8 cellular contexts compared by ENCODE assay signal in genomic region chr13:25300861-25301346, GRCh38. TPM values are rescaled to one million over a fixed set of nuclear protein-coding genes. Genes with fewer than 3 reads are reported as not detected.
DNase-seq lines count a peak whose midpoint lies in the region; ATAC-seq and TF ChIP-seq lines count a peak whose summit lies in the region.

No MANE protein-coding gene starts in this region.

- peaks cover 12% of the 10 kb centered on the region for H4K20me1 ChIP-seq in GM23338 (replicated peaks; ENCODE audit: insufficient read depth)

- peaks cover 43% of the 10 kb centered on the region for H3K79me2 ChIP-seq in GM23338 (replicated peaks; ENCODE audit: insufficient read depth)

- peaks cover 25% of the 10 kb centered on the region for H3K36me3 Mint-ChIP-seq in GM23338 (ENCODE audit: low read depth)
- peaks cover 48% of the 10 kb centered on the region for H3K36me3 Mint-ChIP-seq in stimulated activated effector memory CD8-positive, alpha-beta T cell treated with anti-CD3 and anti-CD28 coated beads, Interleukin-12 subunit alpha, Interleukin-12 subunit beta, amount 100 ng/mL, for 72 hours

- H3K36me3 ChIP-seq in GM23338 (ENCODE audit: insufficient read depth) = 0 out of 2 replicates have a peak, but pooled peaks cover 8% of the 10 kb centered on the region
- peaks cover 25% of the 10 kb centered on the region for H3K36me3 ChIP-seq in NT2/D1 (ENCODE audit: insufficient read depth, insufficient read length, low read length)
- H3K36me3 ChIP-seq in brain microvascular endothelial cell (replicated peaks) = peaks cover 10% of the 10 kb centered on the region

- H3K9ac ChIP-seq in NT2/D1 (ENCODE audit: insufficient read length, low read depth) = no peak overlapping the region

- H3K4me1 Mint-ChIP-seq in GM23338 = peaks cover 9% of the 10 kb centered on the region; the same call in 2 of the 3 replicates
- peaks cover 29% of the 10 kb centered on the region for H3K4me1 Mint-ChIP-seq in stimulated activated effector memory CD8-positive, alpha-beta T cell treated with anti-CD3 and anti-CD28 coated beads, Interleukin-12 subunit alpha, Interleukin-12 subunit beta, amount 100 ng/mL, for 72 hours

- no peaks in the 10 kb centered on the region for H3K9me3 ChIP-seq in NT2/D1 (ENCODE audit: insufficient read depth, low read length)

- no peak for TF ChIP-seq CTCF in GM23338 (conservative IDR thresholded peaks at IDR 0.05; ENCODE audit: low read depth in 2 of 2)
- TF ChIP-seq CTCF in brain microvascular endothelial cell (IDR thresholded peaks at IDR 0.05; ENCODE audit: low read depth, low read length, missing control alignments) = no peak

- peak overlapping the region; percentile 95 for H3K4me3 Mint-ChIP-seq in GM23338
- peak overlapping the region; percentile 85 for H3K4me3 Mint-ChIP-seq in stimulated activated effector memory CD8-positive, alpha-beta T cell treated with anti-CD3 and anti-CD28 coated beads, Interleukin-12 subunit alpha, Interleukin-12 subunit beta, amount 100 ng/mL, for 72 hours

- H3K4me2 ChIP-seq in GM23338 = peak overlapping the region; percentile 79

- H3K9me2 ChIP-seq in GM23338 (ENCODE audit: insufficient read depth) = no peaks in the 10 kb centered on the region

- H3K4me1 ChIP-seq in GM23338 (ENCODE audit: insufficient read depth) (peaks cover 6% of the 10 kb centered on the region), NT2/D1 (ENCODE audit: insufficient read depth, insufficient read length) (no peaks in the 10 kb centered on the region)

- H3K27ac Mint-ChIP-seq in GM23338 = no peak overlapping the region
- peak overlapping the region; percentile 96 for H3K27ac Mint-ChIP-seq in stimulated activated effector memory CD8-positive, alpha-beta T cell treated with anti-CD3 and anti-CD28 coated beads, Interleukin-12 subunit alpha, Interleukin-12 subunit beta, amount 100 ng/mL, for 72 hours

- no peaks in the 10 kb centered on the region for H3F3A ChIP-seq in GM23338 (replicated peaks; ENCODE audit: low read depth)

- peak; percentile 58 for DNase-seq in COLO668 (lab: John Stamatoyannopoulos, UW; ENCODE audit: unreplicated experiment)
- DNase-seq in GM23338 (ENCODE audit: low spot score) = peak; percentile 48
- no peak for DNase-seq in NT2/D1 (ENCODE audit: low read depth, low spot score)
- DNase-seq in brain microvascular endothelial cell = no peak
- peak in 1 of 2 donors; percentile 70 for DNase-seq in stimulated activated effector memory CD8-positive, alpha-beta T cell treated with anti-CD3 and anti-CD28 coated beads, Interleukin-12 subunit alpha, Interleukin-12 subunit beta, amount 100 ng/mL, for 72 hours (ENCODE audit: low spot score in 2 of 2)
- no peak for DNase-seq in SKM-1 (lab: John Stamatoyannopoulos, UW; ENCODE audit: unreplicated experiment)
- DNase-seq in RPMI8226 = no peak

- H3K27me3 ChIP-seq in GM23338 (ENCODE audit: insufficient read depth) (peaks cover 7% of the 10 kb centered on the region; the same call in 1 of the 2 replicates), NT2/D1 (ENCODE audit: insufficient read depth, insufficient read length) (no peaks in the 10 kb centered on the region), brain microvascular endothelial cell (replicated peaks) (no peaks in the 10 kb centered on the region), layer of hippocampus (ENCODE audit: control insufficient read depth, insufficient read depth, low read length) (no peaks in the 10 kb centered on the region)

- H3K9me3 Mint-ChIP-seq in GM23338 = peaks cover 5% of the 10 kb centered on the region; the same call in 1 of the 3 replicates
- H3K9me3 Mint-ChIP-seq in stimulated activated effector memory CD8-positive, alpha-beta T cell treated with anti-CD3 and anti-CD28 coated beads, Interleukin-12 subunit alpha, Interleukin-12 subunit beta, amount 100 ng/mL, for 72 hours = no peaks in the 10 kb centered on the region

- in situ Hi-C loops in brain microvascular endothelial cell (cut with HindIII; ENCODE audit: low pct_ligation_motif_present, low sequenced_read_pairs) = no loop called here

- H3K27ac ChIP-seq in GM23338 (ENCODE audit: low read depth) = peak overlapping the region; percentile 70
- peak overlapping the region; percentile 87 for H3K27ac ChIP-seq in brain microvascular endothelial cell
- peak overlapping the region; percentile 83 for H3K27ac ChIP-seq in layer of hippocampus (ENCODE audit: low read depth, low read length)

- H3K27me3 Mint-ChIP-seq in GM23338 (ENCODE audit: insufficient read depth, low read depth, poor library complexity) = no peaks in the 10 kb centered on the region

- peak overlapping the region; percentile 100 for H2AFZ ChIP-seq in GM23338

- H3K4me3 ChIP-seq in GM23338 (peak overlapping the region; percentile 88), NT2/D1 (ENCODE audit: insufficient read length, low read depth) (peak overlapping the region; percentile 93), brain microvascular endothelial cell (ENCODE audit: low read depth, low read length) (peak overlapping the region; percentile 87)

- peak; percentile 36 for ATAC-seq in GM23338
- ATAC-seq in stimulated activated effector memory CD8-positive, alpha-beta T cell treated with anti-CD3 and anti-CD28 coated beads, Interleukin-12 subunit alpha, Interleukin-12 subunit beta, amount 100 ng/mL, for 72 hours = peak; percentile 31

TF ChIP-seq in GM23338, 12 proteins besides CTCF, POLR2A, EP300 and RAD21 (continues in another document):
- TF ChIP-seq ZNF331 (CRISPR knock-in tag; IDR thresholded peaks at IDR 0.05; ENCODE audit: low read depth) (no peak), STAT1 (IDR thresholded peaks at IDR 0.05; ENCODE audit: unreplicated experiment) (no peak), ETS1 (IDR thresholded peaks at IDR 0.05) (no peak), REST (IDR thresholded peaks at IDR 0.05; ENCODE audit: unreplicated experiment) (no peak), CREB1 (CRISPR knock-in tag; IDR thresholded peaks at IDR 0.05; ENCODE audit: low read depth) (no peak)

RNA-seq across cellular contexts. Expression of gene NUP58, which starts 0.5 kb away (rescaled TPM):
- total RNA-seq in GM23338 (2014; rRNA removed; shearing (Covaris generic)) = 79.5 and 91.8 TPM in 2 replicates
- 27.6 and 27.7 TPM in 2 replicates for polyA plus RNA-seq in GM23338 (2016; fragmentation: Nextera tagmentation; extraction: Ambion mirVana)

RNA-seq across cellular contexts. Expression of gene MTMR6, which starts 13.6 kb away (rescaled TPM):
- 9.5 and 11.5 TPM in 2 replicates for total RNA-seq in GM23338 (2014; rRNA removed; shearing (Covaris generic))
- 3.4 and 4.6 TPM in 2 replicates for polyA plus RNA-seq in GM23338 (2016; fragmentation: Nextera tagmentation; extraction: Ambion mirVana)

Comparison
In these comparisons a context has a peak if more than half of its experiments do, and no peak if none do; other contexts are left out.
1. DNase-seq: peak in COLO668 (single experiment) and GM23338 (single experiment); none in NT2/D1 (single experiment), brain microvascular endothelial cell (single experiment), SKM-1 (single experiment) and RPMI8226 (single experiment).
2. Peak in every context shown above with its lines, with median percentiles within 50 percentile points of each other: H3K27ac ChIP-seq and H3K4me3 ChIP-seq.